Comparison of ENCODE assay signal across 23 cellular contexts in genomic region chr2:88807237-88807962, GRCh38.
DNase-seq lines count a peak whose midpoint lies in the region; ATAC-seq and TF ChIP-seq lines count a peak whose summit lies in the region.
"Had no signal": no experiment of that assay in that cellular context is flagged by ENCODE, and none has a peak within 500 bp of the region (broad histone marks: within the 10 kb centered on the region; RNA-seq: fewer than 3 reads in every experiment).

No MANE protein-coding gene starts in this region.

- H3K4me3 ChIP-seq in body of pancreas (no peak overlapping the region), upper lobe of right lung (no peak overlapping the region)

- 29 to 52% methylated on average over 5 of the region's 5 CpGs for WGBS in body of pancreas, 2 donors

- TF ChIP-seq CTCF in body of pancreas (IDR thresholded peaks at IDR 0.05) = no peak
- TF ChIP-seq CTCF in upper lobe of right lung (IDR thresholded peaks at IDR 0.05) = no peak

- no peaks in the 10 kb centered on the region for H3K36me3 ChIP-seq in body of pancreas (replicated peaks in 1 of 2; ENCODE audit: insufficient read depth in 1 of 2, low read depth in 2 of 2)
- no peaks in the 10 kb centered on the region for H3K36me3 ChIP-seq in upper lobe of right lung

- H3K4me1 ChIP-seq in body of pancreas (peaks cover 11% of the 10 kb centered on the region), upper lobe of right lung (no peaks in the 10 kb centered on the region)
- H3K4me1 ChIP-seq: Caco-2 had no signal

- H3K9me3 ChIP-seq in body of pancreas = no peaks in the 10 kb centered on the region
- no peaks in the 10 kb centered on the region for H3K9me3 ChIP-seq in upper lobe of right lung
- H3K9me3 ChIP-seq: Caco-2 had no signal

- intact Hi-C loops in body of pancreas (cut with DNase I) (no loop called here), upper lobe of right lung (cut with DNase I) (no loop called here)

- no peaks in the 10 kb centered on the region for H3K27me3 ChIP-seq in body of pancreas
- no peaks in the 10 kb centered on the region for H3K27me3 ChIP-seq in upper lobe of right lung

- DNase-seq in NCI-H510A treated with DMSO at 0.1 percent for 48 hours (lab: John Stamatoyannopoulos, UW) (peak; percentile 1), NCI-H510A (lab: John Stamatoyannopoulos, UW) (no peak), NCI-H2029 (lab: John Stamatoyannopoulos, UW) (peak; percentile 72), body of pancreas (peak; percentile 20 to 70 (median 48)), upper lobe of right lung (peak; percentile 52), mucosa of gallbladder (ENCODE audit: low spot score) (no peak), 8988T (no peak)
- DNase-seq: C1 segment of cervical spinal cord; Caco-2; CD4-positive, alpha-beta memory T cell; DMS79 treated with DMSO at 0.1 percent for 48 hours; GF-D8; NCI-H1048; NCI-H1417; NCI-H1694; NCI-H2081 treated with DMSO at 0.1 percent for 48 hours; NCI-H226; NCI-H526; NCI-H82; Right ventricle myocardium superior; RPMI8226; T-helper 1 cell had no signal

- H3K27ac ChIP-seq in body of pancreas (no peak overlapping the region), upper lobe of right lung (no peak overlapping the region)
- H3K27ac ChIP-seq: HL-60 had no signal

- no peak for TF ChIP-seq POLR2A in body of pancreas (IDR thresholded peaks at IDR 0.05)

- ATAC-seq in body of pancreas (peak; percentile 35), upper lobe of right lung (no peak)

Comparison
In these comparisons a context has a peak if more than half of its experiments do, and no peak if none do; other contexts are left out.
1. DNase-seq: peak in NCI-H510A treated with DMSO at 0.1 percent for 48 hours (single experiment), NCI-H2029 (single experiment), body of pancreas (4 of 4) and upper lobe of right lung (single experiment); none in NCI-H510A (single experiment), mucosa of gallbladder (single experiment) and 8988T (single experiment).